ENCODE assay signal across 23 cellular contexts in the genomic region with DNA sequence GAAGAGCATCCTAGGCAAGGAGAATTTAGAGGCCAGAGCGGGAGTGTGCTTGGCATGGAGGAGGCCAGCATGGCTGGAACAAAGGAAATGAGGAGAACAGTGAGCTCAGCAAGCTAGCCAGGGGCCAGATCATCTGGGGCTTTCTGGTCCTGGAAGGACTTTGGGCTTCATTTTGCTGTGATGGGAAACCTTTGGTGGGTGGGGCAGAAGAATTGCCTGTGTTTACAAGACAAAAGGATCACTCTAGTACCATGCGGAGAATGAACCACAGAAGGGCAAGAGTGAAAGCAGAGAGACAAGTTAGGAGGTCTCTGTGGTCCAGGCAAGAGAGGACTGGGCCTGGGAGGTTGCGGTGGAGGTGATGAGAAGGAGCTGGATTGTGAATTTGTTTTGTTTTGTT.
"Had no signal": no experiment of that assay in that cellular context is flagged by ENCODE, and none has a peak within 500 bp of the region (broad histone marks: within the 10 kb centered on the region; RNA-seq: fewer than 3 reads in every experiment).

No MANE protein-coding gene starts in this region.

- H3K27ac Mint-ChIP-seq: dendritic cell treated with granulocyte-macrophage colony-stimulating factor and Interleukin-4, amounts not matched to agents 40 ng/mL and 50 ng/mL, for 4 days; effector memory CD8-positive, alpha-beta T cell; mesothelial cell of epicardium; naive thymus-derived CD8-positive, alpha-beta T cell had no signal

- H3K4me1 Mint-ChIP-seq: naive B cell; naive thymus-derived CD8-positive, alpha-beta T cell had no signal

- ATAC-seq: effector memory CD8-positive, alpha-beta T cell; foreskin keratinocyte; gastroesophageal sphincter; heart left ventricle; left cardiac atrium; left lung; left ventricle myocardium superior; lower lobe of right lung; mucosa of descending colon; naive thymus-derived CD8-positive, alpha-beta T cell had no signal

- H3K27ac ChIP-seq: esophagus muscularis mucosa, foreskin keratinocyte, gastroesophageal sphincter, heart left ventricle, hepatocyte, left lung, lower lobe of right lung had no signal

- H3K9me3 ChIP-seq: esophagus muscularis mucosa, gastroesophageal sphincter, heart left ventricle, left lung, lower lobe of right lung, mucosa of descending colon had no signal

- H3K4me2 ChIP-seq: hepatocyte had no signal

- H3K27me3 ChIP-seq: esophagus muscularis mucosa, gastroesophageal sphincter, heart left ventricle, hepatocyte, left lung had no signal

- H3K79me2 ChIP-seq: hepatocyte had no signal

- H3K4me1 ChIP-seq: lower lobe of right lung had no signal

- H2AFZ ChIP-seq: hepatocyte had no signal

- H3K4me3 ChIP-seq: esophagus muscularis mucosa, gastroesophageal sphincter, heart left ventricle, hepatocyte, left lung, lower lobe of right lung, mucosa of descending colon had no signal

- H3K36me3 Mint-ChIP-seq: mesothelial cell of epicardium, naive B cell had no signal

- H3K4me3 Mint-ChIP-seq: dendritic cell treated with granulocyte-macrophage colony-stimulating factor and Interleukin-4, amounts not matched to agents 40 ng/mL and 50 ng/mL, for 4 days; effector memory CD8-positive, alpha-beta T cell; mesothelial cell of epicardium; naive B cell; naive thymus-derived CD8-positive, alpha-beta T cell had no signal

- DNase-seq: cortex of kidney; effector CD8-positive, alpha-beta T cell; effector memory CD8-positive, alpha-beta T cell; foreskin keratinocyte; heart left ventricle; hypothalamus; left cardiac atrium; left lung; left ventricle myocardium superior; lower lobe of right lung; mesenchymal stem cell; mucosa of descending colon; naive B cell; naive thymus-derived CD8-positive, alpha-beta T cell had no signal

- H3K27me3 Mint-ChIP-seq: dendritic cell treated with granulocyte-macrophage colony-stimulating factor and Interleukin-4, amounts not matched to agents 40 ng/mL and 50 ng/mL, for 4 days; effector memory CD8-positive, alpha-beta T cell; naive thymus-derived CD8-positive, alpha-beta T cell had no signal

- FAIRE-seq: endothelial cell of umbilical vein, frontal cortex, islet of Langerhans, keratinocyte had no signal

- H3K36me3 ChIP-seq: esophagus muscularis mucosa, gastroesophageal sphincter, heart left ventricle, left lung, lower lobe of right lung had no signal

- H3K9me3 Mint-ChIP-seq: dendritic cell treated with granulocyte-macrophage colony-stimulating factor and Interleukin-4, amounts not matched to agents 40 ng/mL and 50 ng/mL, for 4 days; effector memory CD8-positive, alpha-beta T cell; mesothelial cell of epicardium; naive B cell; naive thymus-derived CD8-positive, alpha-beta T cell had no signal
